29 cellular contexts compared by ENCODE assay signal in genomic region chr15:85977586-85977985, GRCh38.
DNase-seq lines count a peak whose midpoint lies in the region; ATAC-seq and TF ChIP-seq lines count a peak whose summit lies in the region.
"Had no signal": no experiment of that assay in that cellular context is flagged by ENCODE, and none has a peak within 500 bp of the region (broad histone marks: within the 10 kb centered on the region; RNA-seq: fewer than 3 reads in every experiment).

No MANE protein-coding gene starts in this region.

- H3K79me2 ChIP-seq in DND-41 (ENCODE audit: insufficient read depth, low read length) = no peaks in the 10 kb centered on the region

- no peaks in the 10 kb centered on the region for H3K4me1 ChIP-seq in DND-41 (ENCODE audit: insufficient read depth, low read length)
- H3K4me1 ChIP-seq: A549, BE2C, Caco-2 had no signal

- H4K20me1 ChIP-seq in DND-41 (ENCODE audit: insufficient read depth, low read length) = no peaks in the 10 kb centered on the region
- H4K20me1 ChIP-seq: BLaER1; BLaER1 treated with 17β-estradiol and CSF1 and Interleukin-3, amounts not matched to agents 10 nM and 100 nM had no signal

- DNase-seq in NCI-H2171 treated with DMSO at 0.1 percent for 48 hours (lab: John Stamatoyannopoulos, UW) (peak; percentile 51), NCI-H2171 (lab: John Stamatoyannopoulos, UW) (no peak), DND-41 (peak; percentile 21), putamen (ENCODE audit: low spot score) (no peak), middle frontal gyrus (ENCODE audit: extremely low spot score, low spot score) (no peak)
- peak; percentile 74 for DNase-seq in Jurkat, Clone E6-1 (ENCODE audit: low read depth, low spot score)
- DNase-seq: 8988T; ACHN; AML-193; BE2C; C1 segment of cervical spinal cord; Caco-2; Calu3; CD4-positive, alpha-beta memory T cell; CD4-positive, alpha-beta T cell; CD4-positive, CD25-positive, alpha-beta regulatory T cell; CD8-positive, alpha-beta memory T cell; CD8-positive, alpha-beta T cell; COR-L47; DMS 273 treated with DMSO at 0.1 percent for 48 hours; DMS153; DMS53; DMS79; DMS79 treated with DMSO at 0.1 percent for 48 hours had no signal

- no peak overlapping the region for H3K9ac ChIP-seq in DND-41 (ENCODE audit: low read depth, low read length)
- H3K9ac ChIP-seq: BLaER1; BLaER1 treated with 17β-estradiol and CSF1 and Interleukin-3, amounts not matched to agents 10 nM and 100 nM had no signal

- no peak overlapping the region for H3K4me3 ChIP-seq in DND-41 (ENCODE audit: low read depth in 1 of 2, low read length in 2 of 2)
- no peak overlapping the region for H3K4me3 ChIP-seq in Jurkat, Clone E6-1 (ENCODE audit: low read length)
- H3K4me3 ChIP-seq: A549; BLaER1; BLaER1 treated with 17β-estradiol and CSF1 and Interleukin-3, amounts not matched to agents 10 nM and 100 nM had no signal

- H3K27ac ChIP-seq in DND-41 (ENCODE audit: low read length) = no peak overlapping the region
- H3K27ac ChIP-seq: 22Rv1; A549; BLaER1; BLaER1 treated with 17β-estradiol and CSF1 and Interleukin-3, amounts not matched to agents 10 nM and 100 nM; C4-2B had no signal

- TF ChIP-seq CTCF in DND-41 (IDR thresholded peaks at IDR 0.05; ENCODE audit: borderline replicate concordance, extremely low read depth, low read length, poor library complexity, severe bottlenecking) = no peak

- H3K9me3 ChIP-seq in DND-41 (ENCODE audit: insufficient read depth, low read length, severe bottlenecking) = no peaks in the 10 kb centered on the region
- H3K9me3 ChIP-seq: BE2C, Caco-2 had no signal

- H3K4me2 ChIP-seq in DND-41 (ENCODE audit: insufficient read depth, low read length) = no peak overlapping the region
- H3K4me2 ChIP-seq: A549; BLaER1; BLaER1 treated with 17β-estradiol and CSF1 and Interleukin-3, amounts not matched to agents 10 nM and 100 nM had no signal

- no peaks in the 10 kb centered on the region for H3K36me3 ChIP-seq in DND-41 (ENCODE audit: insufficient read depth, low read length)
- H3K36me3 ChIP-seq: BE2C; BLaER1; BLaER1 treated with 17β-estradiol and CSF1 and Interleukin-3, amounts not matched to agents 10 nM and 100 nM had no signal

- H3K27me3 ChIP-seq in DND-41 (ENCODE audit: insufficient read depth, low read length, poor library complexity) = no peaks in the 10 kb centered on the region
- H3K27me3 ChIP-seq: BE2C; BLaER1; BLaER1 treated with 17β-estradiol and CSF1 and Interleukin-3, amounts not matched to agents 10 nM and 100 nM had no signal

- no peak overlapping the region for H2AFZ ChIP-seq in DND-41 (ENCODE audit: low read depth, low read length)

- ATAC-seq in DND-41 (ENCODE audit: insufficient read depth, low read depth) = peak; percentile 50; the same call in 1 of the 3 replicates
- ATAC-seq: A549; CD8-positive, alpha-beta T cell had no signal

Comparison
In these comparisons a context has a peak if more than half of its experiments do, and no peak if none do; other contexts are left out.
1. DNase-seq: peak in NCI-H2171 treated with DMSO at 0.1 percent for 48 hours (single experiment), DND-41 (single experiment) and Jurkat, Clone E6-1 (single experiment); none in NCI-H2171 (single experiment), putamen (single experiment) and middle frontal gyrus (single experiment).